ENCODE assay signal across 25 cellular contexts in the genomic region with DNA sequence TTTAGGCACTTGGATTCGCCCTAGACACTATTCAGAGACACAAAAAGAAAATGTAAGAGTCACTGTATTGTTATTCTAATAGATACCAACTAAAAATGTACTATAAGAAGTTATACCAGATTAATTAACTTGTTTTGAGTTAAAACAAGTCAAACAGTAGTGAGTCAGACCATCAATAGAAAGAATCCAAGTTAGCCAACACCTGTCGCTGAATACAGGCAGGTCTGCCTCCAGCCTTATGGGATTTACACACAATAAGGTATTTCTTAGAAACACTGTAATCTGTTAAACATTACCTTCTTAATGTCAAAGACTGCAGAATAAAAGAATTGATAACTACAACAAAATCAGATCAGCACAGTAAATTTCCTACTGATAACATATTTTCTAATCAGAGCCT.
"Had no signal": no experiment of that assay in that cellular context is flagged by ENCODE, and none has a peak within 500 bp of the region (broad histone marks: within the 10 kb centered on the region; RNA-seq: fewer than 3 reads in every experiment).

No MANE protein-coding gene starts in this region.

- H3K36me3 ChIP-seq: ovary, uterus had no signal

- H3K4me3 Mint-ChIP-seq: mesothelial cell of epicardium; naive thymus-derived CD4-positive, alpha-beta T cell; natural killer cell treated with Interleukin-12 subunit alpha and Interleukin-12 subunit beta and Interleukin-15 and Interleukin-18, amount 100 ng/mL, for 72 hours; stimulated activated naive B cell treated with anti-CD40 and anti-IgM and Interleukin-4, amounts not matched to agents 10 μg/mL and 1 μg/mL and 100 μg/mL, for 72 hours; type B pancreatic cell had no signal

- H3K27me3 Mint-ChIP-seq: naive thymus-derived CD4-positive, alpha-beta T cell; natural killer cell treated with Interleukin-12 subunit alpha and Interleukin-12 subunit beta and Interleukin-15 and Interleukin-18, amount 100 ng/mL, for 72 hours; progenitor cell of endocrine pancreas; stimulated activated naive B cell treated with anti-CD40 and anti-IgM and Interleukin-4, amounts not matched to agents 10 μg/mL and 1 μg/mL and 100 μg/mL, for 72 hours; type B pancreatic cell had no signal

- DNase-seq: islet precursor cell; left ventricle myocardium inferior; mesendoderm; naive thymus-derived CD4-positive, alpha-beta T cell; ovary; retina; right cardiac atrium; stimulated activated CD4-positive, alpha-beta T cell treated with anti-CD3 and anti-CD28 coated beads, Interleukin-12 subunit alpha, Interleukin-12 subunit beta, amount 100 ng/mL, for 4 hours; stimulated activated CD4-positive, alpha-beta T cell treated with anti-CD3 and anti-CD28 coated beads, Interleukin-15, amount 100 ng/mL, for 24 hours; stimulated activated CD4-positive, alpha-beta T cell treated with anti-CD3 and anti-CD28 coated beads, Interleukin-2, amount 100 ng/mL, for 24 hours; stimulated activated CD4-positive, alpha-beta T cell treated with anti-CD3 and anti-CD28 coated beads, Interleukin-4, amount 100 ng/mL, for 1 hour; stimulated activated naive B cell treated with anti-CD40 and anti-IgM and Interleukin-4, amounts not matched to agents 10 μg/mL and 1 μg/mL and 100 μg/mL, for 72 hours; stimulated activated naive CD8-positive, alpha-beta T cell treated with anti-CD3 and anti-CD28 coated beads, Interleukin-15, Interleukin-2, amounts not matched to agents 100 U/mL and 50 U/mL, for 24 hours; stomach; testis; tibial artery; uterus had no signal

- H3K4me1 ChIP-seq: left ventricle myocardium inferior, testis, uterus had no signal

- H3K9me3 ChIP-seq: left ventricle myocardium inferior, ovary, stomach, testis, tibial artery, uterus had no signal

- ATAC-seq: naive thymus-derived CD4-positive, alpha-beta T cell; natural killer cell treated with Interleukin-12 subunit alpha and Interleukin-12 subunit beta and Interleukin-15 and Interleukin-18, amount 100 ng/mL, for 72 hours; right cardiac atrium; sciatic nerve; stimulated activated naive B cell treated with anti-CD40 and anti-IgM and Interleukin-4, amounts not matched to agents 10 μg/mL and 1 μg/mL and 100 μg/mL, for 72 hours; stimulated activated naive CD8-positive, alpha-beta T cell treated with anti-CD3 and anti-CD28 coated beads, Interleukin-15, Interleukin-2, amounts not matched to agents 100 U/mL and 50 U/mL, for 24 hours had no signal

- H3K27ac ChIP-seq: hepatocyte, left ventricle myocardium inferior, ovary, skin epidermis, stomach, testis, tibial artery, uterus had no signal

- H3K27ac Mint-ChIP-seq: mesothelial cell of epicardium; naive thymus-derived CD4-positive, alpha-beta T cell; natural killer cell treated with Interleukin-12 subunit alpha and Interleukin-12 subunit beta and Interleukin-15 and Interleukin-18, amount 100 ng/mL, for 72 hours; progenitor cell of endocrine pancreas; stimulated activated naive B cell treated with anti-CD40 and anti-IgM and Interleukin-4, amounts not matched to agents 10 μg/mL and 1 μg/mL and 100 μg/mL, for 72 hours; type B pancreatic cell had no signal

- H3K9me3 Mint-ChIP-seq: mesothelial cell of epicardium; natural killer cell treated with Interleukin-12 subunit alpha and Interleukin-12 subunit beta and Interleukin-15 and Interleukin-18, amount 100 ng/mL, for 72 hours; type B pancreatic cell had no signal

- H3K4me1 Mint-ChIP-seq: stimulated activated naive B cell treated with anti-CD40 and anti-IgM and Interleukin-4, amounts not matched to agents 10 μg/mL and 1 μg/mL and 100 μg/mL, for 72 hours had no signal

- H3K4me3 ChIP-seq: hepatocyte, left ventricle myocardium inferior, lung, ovary, skin epidermis, stomach, testis, tibial artery, uterus had no signal
